ENCODE assay signal across 20 cellular contexts in the genomic region with DNA sequence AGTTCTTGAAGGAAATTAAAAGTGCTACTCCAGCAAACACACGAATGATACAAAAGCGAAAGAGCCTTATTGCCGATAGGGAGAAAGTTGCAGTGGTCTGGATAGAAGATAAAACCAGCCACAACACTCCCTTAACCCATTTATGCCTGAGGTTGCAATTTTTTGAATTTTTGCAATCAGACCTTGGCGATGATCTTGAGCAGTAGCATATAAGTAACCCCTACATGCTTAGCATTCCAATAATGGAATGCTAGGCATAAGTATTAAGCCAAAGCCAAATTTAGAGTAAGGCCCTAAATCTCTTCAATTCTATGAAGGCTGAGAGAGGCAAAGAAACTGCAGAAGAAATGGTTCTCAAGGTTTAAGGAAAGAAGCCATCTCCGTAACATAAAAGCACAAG.
"Had no signal": no experiment of that assay in that cellular context is flagged by ENCODE, and none has a peak within 500 bp of the region (broad histone marks: within the 10 kb centered on the region; RNA-seq: fewer than 3 reads in every experiment).

No MANE protein-coding gene starts in this region.

- H3K4me3 Mint-ChIP-seq: activated T-helper 1 cell treated with anti-CD3 and anti-CD28 coated beads, Interleukin-12 subunit alpha, Interleukin-12 subunit beta, Interleukin-2, Interleukin-4 antibody, amounts not matched to agents 30 ng/mL and 10 ng/mL and 1 ng/mL, durations not matched to agents 14 hours and 24 hours and 36 hours; memory B cell; naive thymus-derived CD4-positive, alpha-beta T cell; T-helper 1 cell treated with Interleukin-12 subunit alpha and Interleukin-12 subunit beta and Interleukin-4 antibody, amounts not matched to agents 30 μg/mL and 1 μg/mL, for 36 hours had no signal

- H3K9me3 Mint-ChIP-seq: activated T-helper 1 cell treated with anti-CD3 and anti-CD28 coated beads, Interleukin-12 subunit alpha, Interleukin-12 subunit beta, Interleukin-2, Interleukin-4 antibody, amounts not matched to agents 30 ng/mL and 10 ng/mL and 1 ng/mL, durations not matched to agents 14 hours and 24 hours and 36 hours; memory B cell; naive thymus-derived CD4-positive, alpha-beta T cell; T-helper 1 cell treated with Interleukin-12 subunit alpha and Interleukin-12 subunit beta and Interleukin-4 antibody, amounts not matched to agents 30 μg/mL and 1 μg/mL, for 36 hours had no signal

- H3K36me3 Mint-ChIP-seq: memory B cell; naive thymus-derived CD4-positive, alpha-beta T cell had no signal

- DNase-seq: activated CD4-positive, alpha-beta T cell treated with anti-CD3 and anti-CD28 coated beads for 1 hour; activated CD4-positive, alpha-beta T cell treated with anti-CD3 and anti-CD28 coated beads, Interleukin-2, amount 50 U/mL, for 48 hours; activated naive CD4-positive, alpha-beta T cell; activated T-cell treated with anti-CD3 and anti-CD28 coated beads for 4 hours; aorta; dermis blood vessel endothelial cell; effector memory CD4-positive, alpha-beta T cell; left ventricle myocardium superior; mucosa of descending colon; naive thymus-derived CD4-positive, alpha-beta T cell; ovary; sigmoid colon; spleen; stimulated activated CD8-positive, alpha-beta memory T cell treated with anti-CD3 and anti-CD28 coated beads, Interleukin-4, amount 100 ng/mL, for 48 hours; stimulated activated naive CD4-positive, alpha-beta T cell; thyroid gland had no signal

- ATAC-seq: left ventricle myocardium superior; mucosa of descending colon; naive thymus-derived CD4-positive, alpha-beta T cell had no signal

- H3K9me3 ChIP-seq: esophagus muscularis mucosa, mucosa of descending colon, ovary, sigmoid colon, spleen, thyroid gland had no signal

- H3K36me3 ChIP-seq: esophagus muscularis mucosa, ovary, sigmoid colon, spleen, thyroid gland had no signal

- H3K4me1 Mint-ChIP-seq: memory B cell; naive thymus-derived CD4-positive, alpha-beta T cell had no signal

- H3K27ac Mint-ChIP-seq: activated T-helper 1 cell treated with anti-CD3 and anti-CD28 coated beads, Interleukin-12 subunit alpha, Interleukin-12 subunit beta, Interleukin-2, Interleukin-4 antibody, amounts not matched to agents 30 ng/mL and 10 ng/mL and 1 ng/mL, durations not matched to agents 14 hours and 24 hours and 36 hours; memory B cell; T-helper 1 cell treated with Interleukin-12 subunit alpha and Interleukin-12 subunit beta and Interleukin-4 antibody, amounts not matched to agents 30 μg/mL and 1 μg/mL, for 36 hours had no signal

- H3K4me3 ChIP-seq: esophagus muscularis mucosa, mucosa of descending colon, ovary, sigmoid colon, spleen, thyroid gland had no signal

- H3K27me3 ChIP-seq: ovary, sigmoid colon, thyroid gland had no signal

- H3K27ac ChIP-seq: esophagus muscularis mucosa, ovary, sigmoid colon, spleen, thyroid gland had no signal
